Comparison of ENCODE assay signal across 10 cellular contexts in genomic region chr3:150303776-150304175, GRCh38.
DNase-seq lines count a peak whose midpoint lies in the region; ATAC-seq and TF ChIP-seq lines count a peak whose summit lies in the region.
"Had no signal": no experiment of that assay in that cellular context is flagged by ENCODE, and none has a peak within 500 bp of the region (broad histone marks: within the 10 kb centered on the region; RNA-seq: fewer than 3 reads in every experiment).

No MANE protein-coding gene starts in this region.

- POLR2A ChIA-PET in OCI-LY7 (lab: Charles Lee) = no interaction called here

- H3K27ac ChIP-seq in C4-2B (no peak overlapping the region), OCI-LY7 (ENCODE audit: low read depth, low read length, poor library complexity, severe bottlenecking) (no peak overlapping the region)

- no peaks in the 10 kb centered on the region for H3K36me3 ChIP-seq in OCI-LY7 (ENCODE audit: insufficient read depth, low read length)

- TF ChIP-seq CTCF in C4-2B (conservative IDR thresholded peaks at IDR 0.05) (peak; percentile 80), OCI-LY7 (conservative IDR thresholded peaks at IDR 0.05; ENCODE audit: low read length) (peak; percentile 60), fibroblast of the aortic adventitia (IDR thresholded peaks at IDR 0.05; ENCODE audit: insufficient read depth, low read length) (peak; percentile 23)

- CTCF ChIA-PET in OCI-LY7 (lab: Charles Lee; ENCODE audit: unreplicated experiment) = no interaction called here

- no peaks in the 10 kb centered on the region for H3K9me2 ChIP-seq in OCI-LY7 (ENCODE audit: insufficient read depth, low read length)

- intact Hi-C loops in OCI-LY7 (cut with micrococcal nuclease; ENCODE audit: unreplicated experiment) = no loop called here

- H3K9me3 ChIP-seq in OCI-LY7 (ENCODE audit: low read length) = no peaks in the 10 kb centered on the region

- no peaks in the 10 kb centered on the region for H3K4me1 ChIP-seq in OCI-LY7 (ENCODE audit: insufficient read depth, low read length, poor library complexity, severe bottlenecking)

- peak; percentile 79 for ATAC-seq in GM18909 (IDR thresholded peaks at IDR 0.05; ENCODE audit: poor library complexity, unreplicated experiment)
- no peak for ATAC-seq in HG03108 (IDR thresholded peaks at IDR 0.05; ENCODE audit: unreplicated experiment)
- ATAC-seq: left ventricle myocardium superior had no signal

- no TSS peak for BruUV-seq in OCI-LY7 (replicated peaks; lab: Mats Ljungman, UMichigan)

- H4K20me1 ChIP-seq in OCI-LY7 (ENCODE audit: insufficient read depth, low read length) = no peaks in the 10 kb centered on the region; the same call in 1 of the 2 replicates

- H2AFZ ChIP-seq in OCI-LY7 (ENCODE audit: low read length) = no peak overlapping the region

- DNase-seq in OCI-LY7 (ENCODE audit: low spot score) (peak; percentile 3), fibroblast of the aortic adventitia (ENCODE audit: low read depth) (no peak), NCI-H1930 (lab: John Stamatoyannopoulos, UW) (no peak), NCI-H1092 treated with DMSO at 0.1 percent for 48 hours (lab: John Stamatoyannopoulos, UW) (no peak), DMS79 treated with DMSO at 0.1 percent for 48 hours (lab: John Stamatoyannopoulos, UW) (no peak)
- DNase-seq: left ventricle myocardium superior, NCI-H446 had no signal

- H3K4me3 ChIP-seq in OCI-LY7 (ENCODE audit: low read depth, low read length, poor library complexity, severe bottlenecking) = no peak overlapping the region
- no peak overlapping the region for H3K4me3 ChIP-seq in fibroblast of the aortic adventitia (ENCODE audit: low read depth, low read length)

- no peaks in the 10 kb centered on the region for H3K79me2 ChIP-seq in OCI-LY7 (ENCODE audit: insufficient read depth, low read depth, low read length)

- H3K4me2 ChIP-seq in OCI-LY7 (ENCODE audit: low read length) = no peak overlapping the region

Comparison
In these comparisons a context has a peak if more than half of its experiments do, and no peak if none do; other contexts are left out.
1. CTCF ChIP-seq: peak in every context shown above with its lines; median percentile 80 in C4-2B; 60 in OCI-LY7; 23 in fibroblast of the aortic adventitia.